17 cellular contexts compared by ENCODE assay signal in the genomic region with DNA sequence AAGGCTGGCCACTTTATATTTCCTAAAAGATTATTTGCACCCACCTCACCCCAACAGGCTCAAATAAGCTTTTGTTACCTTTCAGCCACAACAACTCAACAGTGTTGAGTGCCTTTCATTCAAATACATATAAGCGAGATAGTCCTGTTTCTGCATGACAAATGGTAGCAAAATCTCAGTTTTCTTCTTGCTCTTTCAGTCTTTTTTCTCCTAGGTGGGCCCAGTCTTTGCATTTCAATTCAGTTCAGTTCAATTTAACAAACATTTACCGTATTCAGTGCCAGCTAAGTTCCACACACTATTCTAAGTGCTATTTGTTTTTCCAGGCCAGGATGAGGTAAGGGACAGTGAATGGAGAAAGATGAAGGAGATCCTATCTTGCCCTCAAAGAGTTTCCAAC. TPM values are rescaled to one million over a fixed set of nuclear protein-coding genes. Genes with fewer than 3 reads are reported as not detected.
DNase-seq lines count a peak whose midpoint lies in the region; ATAC-seq, FAIRE-seq and TF ChIP-seq lines count a peak whose summit lies in the region.
"Had no signal": no experiment of that assay in that cellular context is flagged by ENCODE, and none has a peak within 500 bp of the region (broad histone marks: within the 10 kb centered on the region; RNA-seq: fewer than 3 reads in every experiment).

No MANE protein-coding gene starts in this region.

- TF ChIP-seq CTCF in astrocyte (IDR thresholded peaks at IDR 0.05; ENCODE audit: insufficient read depth, low read depth, low read length) = no peak

- peaks cover 62% of the 10 kb centered on the region for H3K4me1 ChIP-seq in HUES48 (ENCODE audit: control insufficient read depth, insufficient read depth, low read length)
- H3K4me1 ChIP-seq in astrocyte (ENCODE audit: insufficient read depth, low read length) = peaks cover 6% of the 10 kb centered on the region
- peaks cover 56% of the 10 kb centered on the region for H3K4me1 ChIP-seq in iPS-18a (ENCODE audit: control insufficient read depth, low read depth, low read length)
- H3K4me1 ChIP-seq: BE2C had no signal

- peaks cover 29% of the 10 kb centered on the region for H3K9me3 ChIP-seq in HUES48 (ENCODE audit: control insufficient read depth, insufficient read depth, low read length)
- no peaks in the 10 kb centered on the region for H3K9me3 ChIP-seq in astrocyte (ENCODE audit: insufficient read depth, low read depth, low read length)
- H3K9me3 ChIP-seq in iPS-18a (ENCODE audit: control insufficient read depth, low read depth, low read length) = peaks cover 24% of the 10 kb centered on the region
- H3K9me3 ChIP-seq: BE2C had no signal

- no peaks in the 10 kb centered on the region for H4K20me1 ChIP-seq in astrocyte (ENCODE audit: insufficient read depth, low read length)

- peaks cover 2% of the 10 kb centered on the region for H3K36me3 Mint-ChIP-seq in astrocyte (ENCODE audit: low read depth, unreplicated experiment)

- no peak overlapping the region for H3K4me3 Mint-ChIP-seq in astrocyte (ENCODE audit: unreplicated experiment)
- H3K4me3 Mint-ChIP-seq: CD4-positive, alpha-beta memory T cell; IgD-negative memory B cell had no signal

- H3K27me3 Mint-ChIP-seq in astrocyte (ENCODE audit: low read depth, unreplicated experiment) = no peaks in the 10 kb centered on the region
- H3K27me3 Mint-ChIP-seq: CD4-positive, alpha-beta memory T cell; IgD-negative memory B cell had no signal

- H3K79me2 ChIP-seq in astrocyte (ENCODE audit: insufficient read depth, low read length) = no peaks in the 10 kb centered on the region

- H3K27me3 ChIP-seq in HUES48 (ENCODE audit: control insufficient read depth, insufficient read depth, low read length) (no peaks in the 10 kb centered on the region), astrocyte (ENCODE audit: insufficient read depth, low read length) (peaks cover 2% of the 10 kb centered on the region), iPS-18a (ENCODE audit: control insufficient read depth, insufficient read depth, low read length) (peaks cover 7% of the 10 kb centered on the region)
- H3K27me3 ChIP-seq: BE2C had no signal

- 0 out of 2 replicates have a peak overlapping the region, but pooled peaks have one; percentile 10 for H3K9ac ChIP-seq in HUES48 (ENCODE audit: low read depth, low read length)
- no peak overlapping the region for H3K9ac ChIP-seq in astrocyte (ENCODE audit: low read length)
- H3K9ac ChIP-seq in iPS-18a (ENCODE audit: low read length) = no peak overlapping the region

- DNase-seq in astrocyte (ENCODE audit: low read depth) = no peak
- DNase-seq in urothelium cell line (ENCODE audit: low spot score) = no peak
- no peak for DNase-seq in anterior cingulate cortex (lab: John Stamatoyannopoulos, UW)
- DNase-seq: BE2C; CD4-positive, alpha-beta memory T cell; DMS79; KG1 had no signal

- ATAC-seq in HG03565 (IDR thresholded peaks at IDR 0.05; ENCODE audit: unreplicated experiment) (no peak), GM21381 (IDR thresholded peaks at IDR 0.05; ENCODE audit: unreplicated experiment) (no peak)
- ATAC-seq: GM12878, HCT116 had no signal

- H3K27ac ChIP-seq in HUES48 (ENCODE audit: low read depth, low read length) (peak overlapping the region; percentile 81), astrocyte (ENCODE audit: low read depth, low read length) (no peak overlapping the region), iPS-18a (ENCODE audit: low read length) (peak overlapping the region; percentile 22)
- H3K27ac ChIP-seq: C4-2B had no signal

- H3K4me2 ChIP-seq in astrocyte (ENCODE audit: low read length) = no peak overlapping the region

- peaks cover 17% of the 10 kb centered on the region for H3K4me1 Mint-ChIP-seq in astrocyte (ENCODE audit: low read depth, unreplicated experiment)
- H3K4me1 Mint-ChIP-seq: CD4-positive, alpha-beta memory T cell had no signal

- FAIRE-seq in astrocyte (lab: Jason Lieb, UNC) (peak; percentile 82), urothelium cell line (lab: Jason Lieb, UNC) (peak; percentile 83)
- FAIRE-seq: A204.1, GM12878, GM18507 had no signal

- H2AFZ ChIP-seq in astrocyte (ENCODE audit: low read depth, low read length) = no peak overlapping the region

- H3K36me3 ChIP-seq in HUES48 (ENCODE audit: control insufficient read depth, insufficient read depth, low read length) (no peaks in the 10 kb centered on the region), astrocyte (ENCODE audit: insufficient read depth, low read length) (no peaks in the 10 kb centered on the region), iPS-18a (ENCODE audit: control insufficient read depth, low read depth, low read length) (no peaks in the 10 kb centered on the region)
- H3K36me3 ChIP-seq: BE2C had no signal

- H3K9me3 Mint-ChIP-seq in astrocyte (ENCODE audit: unreplicated experiment) = peaks cover 22% of the 10 kb centered on the region

- H3K4me3 ChIP-seq in HUES48 (ENCODE audit: low read depth, low read length) (0 out of 2 replicates have a peak overlapping the region, but pooled peaks have one; percentile 3), astrocyte (ENCODE audit: insufficient read depth, low read depth, low read length) (no peak overlapping the region), iPS-18a (ENCODE audit: low read length) (peak overlapping the region; percentile 26)
- H3K4me3 ChIP-seq: GM12878 had no signal

- H3K27ac Mint-ChIP-seq in astrocyte (ENCODE audit: unreplicated experiment) = no peak overlapping the region
- H3K27ac Mint-ChIP-seq: CD4-positive, alpha-beta memory T cell; IgD-negative memory B cell had no signal

RNA-seq across cellular contexts. Expression of a gene that starts 25.9 kb away (rescaled TPM):
- 19.9 and 27.2 TPM in 2 replicates for total RNA-seq in astrocyte
